ENCODE assay signal across 11 cellular contexts in the genomic region with DNA sequence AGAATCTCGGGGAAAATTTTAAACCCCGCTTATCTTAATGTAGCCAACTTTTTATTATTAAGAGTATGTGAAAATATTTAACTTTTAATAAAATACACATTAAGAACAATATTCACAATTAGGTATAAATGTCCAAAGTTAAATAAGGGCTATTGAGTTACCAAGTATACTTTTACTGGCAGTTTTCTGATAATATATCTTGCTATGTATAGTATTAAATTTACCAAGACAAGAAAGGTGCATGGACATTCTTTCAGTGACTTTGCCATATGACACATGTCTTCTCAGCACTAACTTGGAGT.
A peak's percentile ranks its signal among the peaks of the same experiment; 100 is the strongest.
DNase-seq lines count a peak whose midpoint lies in the region; ATAC-seq and TF ChIP-seq lines count a peak whose summit lies in the region.
"Had no signal": no experiment of that assay in that cellular context is flagged by ENCODE, and none has a peak within 500 bp of the region (broad histone marks: within the 10 kb centered on the region; RNA-seq: fewer than 3 reads in every experiment).

No MANE protein-coding gene starts in this region.

- POLR2A ChIA-PET in Panc1 (lab: Charles Lee) = no interaction called here

- no peak overlapping the region for H2BK12ac ChIP-seq in mesenchymal stem cell (ENCODE audit: low read length in 2 of 2)

- no peak overlapping the region for H2BK5ac ChIP-seq in mesenchymal stem cell (ENCODE audit: low read depth, low read length, poor library complexity, severe bottlenecking)

- H3K9me3 Mint-ChIP-seq in natural killer cell = no peaks in the 10 kb centered on the region
- no peaks in the 10 kb centered on the region for H3K9me3 Mint-ChIP-seq in natural killer cell treated with Interleukin-12 subunit alpha and Interleukin-12 subunit beta and Interleukin-15 and Interleukin-18, amount 100 ng/mL, for 72 hours

- H3K23ac ChIP-seq in mesenchymal stem cell (ENCODE audit: low read length in 2 of 2) = no peak overlapping the region

- BruUV-seq in Panc1 (replicated peaks; lab: Mats Ljungman, UMichigan) = no TSS peak

- H3K4me1 ChIP-seq in Panc1 (ENCODE audit: control insufficient read depth, insufficient read depth, low read length) (no peaks in the 10 kb centered on the region), mesenchymal stem cell (ENCODE audit: control insufficient read depth, insufficient read depth, low read depth, low read length) (no peaks in the 10 kb centered on the region)

- H3K4me3 ChIP-seq in Panc1 (ENCODE audit: low read depth in 2 of 2, low read length in 2 of 2) = no peak overlapping the region
- H3K4me3 ChIP-seq in mesenchymal stem cell (ENCODE audit: insufficient read depth in 1 of 2, low read depth in 1 of 2, low read length in 2 of 2) = no peak overlapping the region

- H4K91ac ChIP-seq in mesenchymal stem cell (ENCODE audit: low read length) = no peak overlapping the region

- H3K27me3 ChIP-seq in Panc1 (ENCODE audit: control insufficient read depth, insufficient read depth, low read length) = no peaks in the 10 kb centered on the region
- no peaks in the 10 kb centered on the region for H3K27me3 ChIP-seq in mesenchymal stem cell (ENCODE audit: control insufficient read depth in 1 of 2, insufficient read depth in 1 of 2, low read length in 2 of 2)

- WGBS in mesenchymal stem cell = no CpG with 5 or more reads among the region's 2 CpGs

- in situ Hi-C loops in Panc1 (cut with HindIII; ENCODE audit: low pct_unique_long_range_greater_than_20kb, low sequenced_read_pairs) = no loop called here

- peaks cover 2% of the 10 kb centered on the region for H3K79me1 ChIP-seq in mesenchymal stem cell (replicated peaks; ENCODE audit: low read length, poor library complexity, severe bottlenecking)

- H3K18ac ChIP-seq in mesenchymal stem cell (ENCODE audit: low read depth in 1 of 2, low read length in 2 of 2) = no peak overlapping the region

- H3K4ac ChIP-seq in mesenchymal stem cell (ENCODE audit: low read depth in 1 of 2, low read length in 2 of 2) = no peak overlapping the region

- H2AFZ ChIP-seq in mesenchymal stem cell (ENCODE audit: low read depth, low read length) = no peak overlapping the region

- no peaks in the 10 kb centered on the region for H3K27me3 Mint-ChIP-seq in natural killer cell (ENCODE audit: low read depth in 2 of 2)
- H3K27me3 Mint-ChIP-seq in natural killer cell treated with Interleukin-12 subunit alpha and Interleukin-12 subunit beta and Interleukin-15 and Interleukin-18, amount 100 ng/mL, for 72 hours = no peaks in the 10 kb centered on the region

- CTCF ChIA-PET in Panc1 (lab: Charles Lee) = interaction anchor here (0.6 to 1.1 kb wide), 5 partner anchors 60 to 487 kb away, joined by 3 to 7 read pairs (median 5); no protein-coding TSS in a partner anchor

- ATAC-seq in natural killer cell (no peak), Panc1 (no peak), HG02798 (IDR thresholded peaks at IDR 0.05; ENCODE audit: poor library complexity, unreplicated experiment) (no peak)
- ATAC-seq in natural killer cell treated with Interleukin-12 subunit alpha and Interleukin-12 subunit beta and Interleukin-15 and Interleukin-18, amount 100 ng/mL, for 72 hours = no peak

- DNase-seq in natural killer cell (no peak), Panc1 (ENCODE audit: low read depth, low spot score) (no peak), mesenchymal stem cell (no peak), DMS 273 (lab: John Stamatoyannopoulos, UW; ENCODE audit: unreplicated experiment) (no peak), NCI-H748 treated with DMSO at 0.1 percent for 48 hours (lab: John Stamatoyannopoulos, UW) (no peak), cerebellum (ENCODE audit: low spot score) (no peak)
- no peak for DNase-seq in natural killer cell treated with Interleukin-12 subunit alpha and Interleukin-12 subunit beta and Interleukin-15 and Interleukin-18, amount 100 ng/mL, for 72 hours (ENCODE audit: low spot score)
- DNase-seq: DMS 273 treated with DMSO at 0.1 percent for 48 hours, NCI-H1930, Right ventricle myocardium superior had no signal

- intact Hi-C loops in natural killer cell (cut with micrococcal nuclease) (loop anchor here (10.0 kb wide), 1 partner anchor 147 kb away; no protein-coding TSS in a partner anchor), Panc1 (cut with micrococcal nuclease; ENCODE audit: unreplicated experiment) (loop anchor here (5.0 kb wide), 1 partner anchor 210 kb away; no protein-coding TSS in a partner anchor)

- no peak overlapping the region for H4K8ac ChIP-seq in mesenchymal stem cell (ENCODE audit: low read length)

- H2BK120ac ChIP-seq in mesenchymal stem cell (ENCODE audit: low read depth, low read length) = no peak overlapping the region

- no peak overlapping the region for H2AK5ac ChIP-seq in mesenchymal stem cell (ENCODE audit: low read length, severe bottlenecking)

- H3K36me3 ChIP-seq in Panc1 (ENCODE audit: control insufficient read depth, insufficient read depth, low read length) (no peaks in the 10 kb centered on the region), mesenchymal stem cell (ENCODE audit: control insufficient read depth in 1 of 2, insufficient read depth in 2 of 2, low read depth in 1 of 2, low read length in 2 of 2) (peaks cover 0 to 38% of the 10 kb centered on the region in 2 experiments)

- no peaks in the 10 kb centered on the region for H3K9me3 ChIP-seq in Panc1 (ENCODE audit: control insufficient read depth, insufficient read depth, low read depth, low read length)
- H3K9me3 ChIP-seq in mesenchymal stem cell (ENCODE audit: control insufficient read depth, low read length) = no peaks in the 10 kb centered on the region

- H3K27ac Mint-ChIP-seq in natural killer cell = no peak overlapping the region
- H3K27ac Mint-ChIP-seq in natural killer cell treated with Interleukin-12 subunit alpha and Interleukin-12 subunit beta and Interleukin-15 and Interleukin-18, amount 100 ng/mL, for 72 hours = no peak overlapping the region

- no peaks in the 10 kb centered on the region for H3K36me3 Mint-ChIP-seq in natural killer cell
- H3K36me3 Mint-ChIP-seq in natural killer cell treated with Interleukin-12 subunit alpha and Interleukin-12 subunit beta and Interleukin-15 and Interleukin-18, amount 100 ng/mL, for 72 hours = peaks cover 10% of the 10 kb centered on the region

- no peaks in the 10 kb centered on the region for H3K4me1 Mint-ChIP-seq in natural killer cell
- no peaks in the 10 kb centered on the region for H3K4me1 Mint-ChIP-seq in natural killer cell treated with Interleukin-12 subunit alpha and Interleukin-12 subunit beta and Interleukin-15 and Interleukin-18, amount 100 ng/mL, for 72 hours (ENCODE audit: low read depth in 2 of 2)

- H3K9ac ChIP-seq in mesenchymal stem cell (ENCODE audit: low read length) = peak overlapping the region; percentile 48

- H3K4me3 Mint-ChIP-seq in natural killer cell = no peak overlapping the region
- no peak overlapping the region for H3K4me3 Mint-ChIP-seq in natural killer cell treated with Interleukin-12 subunit alpha and Interleukin-12 subunit beta and Interleukin-15 and Interleukin-18, amount 100 ng/mL, for 72 hours

- no peak overlapping the region for H3K4me2 ChIP-seq in mesenchymal stem cell (ENCODE audit: low read length, poor library complexity, severe bottlenecking)

- no peak overlapping the region for H2BK15ac ChIP-seq in mesenchymal stem cell (ENCODE audit: low read depth, poor library complexity, severe bottlenecking)

- TF ChIP-seq CTCF in natural killer cell (IDR thresholded peaks at IDR 0.05) (peak; percentile 32), Panc1 (IDR thresholded peaks at IDR 0.05) (peak; percentile 52; the same call in 1 of the 2 replicates)

- no peak overlapping the region; the same call in 1 of the 2 replicates for H3K27ac ChIP-seq in Panc1 (ENCODE audit: low read length)
- no peak overlapping the region for H3K27ac ChIP-seq in mesenchymal stem cell (ENCODE audit: low read length, poor library complexity, severe bottlenecking)

- H3K14ac ChIP-seq in mesenchymal stem cell (ENCODE audit: low read length in 2 of 2) = no peak overlapping the region
